In genomic region chr19:23917856-23918255, GRCh38 we compare ENCODE assay signal across 19 cellular contexts. TPM values are rescaled to one million over a fixed set of nuclear protein-coding genes. Genes with fewer than 3 reads are reported as not detected.
A peak's percentile ranks its signal among the peaks of the same experiment; 100 is the strongest.
DNase-seq lines count a peak whose midpoint lies in the region; ATAC-seq and TF ChIP-seq lines count a peak whose summit lies in the region.
"Had no signal": no experiment of that assay in that cellular context is flagged by ENCODE, and none has a peak within 500 bp of the region (broad histone marks: within the 10 kb centered on the region; RNA-seq: fewer than 3 reads in every experiment).

No MANE protein-coding gene starts in this region.

- intact Hi-C loops in activated CD8-positive, alpha-beta T cell treated with anti-CD3 and anti-CD28 coated beads for 36 hours (cut with micrococcal nuclease), result no loop called here
- intact Hi-C loops in MCF 10A (cut with micrococcal nuclease), result no loop called here
- intact Hi-C loops in lower lobe of right lung (cut with DNase I), result no loop called here

- peaks cover 8% of the 10 kb centered on the region for H3K4me1 ChIP-seq in lower lobe of right lung
- H3K4me1 ChIP-seq: SJCRH30 had no signal

- H3K36me3 ChIP-seq in lower lobe of right lung, result no peaks in the 10 kb centered on the region

- no peak overlapping the region for H3K4me3 Mint-ChIP-seq in activated CD8-positive, alpha-beta T cell treated with anti-CD3 and anti-CD28 coated beads for 36 hours
- H3K4me3 Mint-ChIP-seq in activated CD8-positive, alpha-beta T cell treated with anti-CD3 and anti-CD28 coated beads, Interleukin-2, amount 10 ng/mL, durations not matched to agents 7 days and 5 days, result no peak overlapping the region
- H3K4me3 Mint-ChIP-seq in MCF 10A (ENCODE audit: unreplicated experiment), result no peak overlapping the region
- H3K4me3 Mint-ChIP-seq: natural killer cell treated with Interleukin-12 subunit alpha and Interleukin-12 subunit beta and Interleukin-15 and Interleukin-18, amount 100 ng/mL, for 72 hours; stimulated activated memory B cell treated with anti-CD40 and anti-IgM and Interleukin-4, amounts not matched to agents 10 μg/mL and 1 μg/mL and 100 μg/mL, for 72 hours had no signal

- BruUV-seq in MCF 10A (replicated peaks; lab: Mats Ljungman, UMichigan), result no TSS peak

- CTCF ChIA-PET in activated CD8-positive, alpha-beta T cell treated with anti-CD3 and anti-CD28 coated beads for 36 hours (lab: Charles Lee), result no interaction called here
- CTCF ChIA-PET in activated CD8-positive, alpha-beta T cell treated with anti-CD3 and anti-CD28 coated beads, Interleukin-2, amount 10 ng/mL, durations not matched to agents 7 days and 5 days (lab: Charles Lee), result no interaction called here
- CTCF ChIA-PET in MCF 10A (lab: Yijun Ruan, JAX), result interaction anchor here (0.6 kb wide), 1 partner anchor 219 kb away, joined by 3 read pairs; no protein-coding TSS in a partner anchor

- no peaks in the 10 kb centered on the region for H3K9me3 ChIP-seq in lower lobe of right lung

- DNase-seq in activated CD8-positive, alpha-beta T cell treated with anti-CD3 and anti-CD28 coated beads for 36 hours, result no peak
- no peak for DNase-seq in activated CD8-positive, alpha-beta T cell treated with anti-CD3 and anti-CD28 coated beads, Interleukin-2, amount 10 ng/mL, durations not matched to agents 7 days and 5 days
- DNase-seq in MCF 10A (ENCODE audit: unreplicated experiment), result no peak
- DNase-seq in lower lobe of right lung, result peak; percentile 43
- peak; percentile 77 for DNase-seq in ureter (ENCODE audit: low spot score)
- DNase-seq in activated naive CD4-positive, alpha-beta T cell (lab: John Stamatoyannopoulos, UW), result no peak
- no peak for DNase-seq in GM03348 (ENCODE audit: low spot score)
- DNase-seq: activated CD4-positive, alpha-beta T cell treated with anti-CD3 and anti-CD28 coated beads for 4 hours; activated CD8-positive, alpha-beta memory T cell treated with anti-CD3 and anti-CD28 coated beads, Interleukin-2, amount 50 U/mL, for 48 hours; C1 segment of cervical spinal cord; foreskin melanocyte; Kasumi-1; NCI-H1436; NCI-H446 treated with DMSO at 0.1 percent for 48 hours; SJCRH30 had no signal

- no peak overlapping the region for H3K4me3 ChIP-seq in lower lobe of right lung
- H3K4me3 ChIP-seq: coronary artery, SJCRH30 had no signal

- POLR2A ChIA-PET in activated CD8-positive, alpha-beta T cell treated with anti-CD3 and anti-CD28 coated beads for 36 hours (lab: Charles Lee), result no interaction called here
- POLR2A ChIA-PET in activated CD8-positive, alpha-beta T cell treated with anti-CD3 and anti-CD28 coated beads, Interleukin-2, amount 10 ng/mL, durations not matched to agents 7 days and 5 days (lab: Charles Lee), result interaction anchor here (1.8 kb wide), 1 partner anchor 160 kb away, joined by 5 read pairs; the partner anchor contains the start of gene ZNF681
- POLR2A ChIA-PET in MCF 10A (lab: Yijun Ruan, JAX), result no interaction called here

- no peaks in the 10 kb centered on the region for H3K27me3 ChIP-seq in lower lobe of right lung (ENCODE audit: low read depth)
- H3K27me3 ChIP-seq: SJCRH30 had no signal

- peaks cover 5% of the 10 kb centered on the region for H3K9me3 Mint-ChIP-seq in activated CD8-positive, alpha-beta T cell treated with anti-CD3 and anti-CD28 coated beads for 36 hours
- H3K9me3 Mint-ChIP-seq in activated CD8-positive, alpha-beta T cell treated with anti-CD3 and anti-CD28 coated beads, Interleukin-2, amount 10 ng/mL, durations not matched to agents 7 days and 5 days (ENCODE audit: insufficient read depth), result peaks cover 36% of the 10 kb centered on the region
- peaks cover 7% of the 10 kb centered on the region for H3K9me3 Mint-ChIP-seq in MCF 10A (ENCODE audit: unreplicated experiment)
- H3K9me3 Mint-ChIP-seq: natural killer cell treated with Interleukin-12 subunit alpha and Interleukin-12 subunit beta and Interleukin-15 and Interleukin-18, amount 100 ng/mL, for 72 hours; stimulated activated memory B cell treated with anti-CD40 and anti-IgM and Interleukin-4, amounts not matched to agents 10 μg/mL and 1 μg/mL and 100 μg/mL, for 72 hours had no signal

- no peaks in the 10 kb centered on the region for H3K27me3 Mint-ChIP-seq in activated CD8-positive, alpha-beta T cell treated with anti-CD3 and anti-CD28 coated beads for 36 hours
- no peaks in the 10 kb centered on the region for H3K27me3 Mint-ChIP-seq in activated CD8-positive, alpha-beta T cell treated with anti-CD3 and anti-CD28 coated beads, Interleukin-2, amount 10 ng/mL, durations not matched to agents 7 days and 5 days (ENCODE audit: low read depth)
- no peaks in the 10 kb centered on the region for H3K27me3 Mint-ChIP-seq in MCF 10A (ENCODE audit: insufficient read depth, unreplicated experiment)
- H3K27me3 Mint-ChIP-seq: natural killer cell treated with Interleukin-12 subunit alpha and Interleukin-12 subunit beta and Interleukin-15 and Interleukin-18, amount 100 ng/mL, for 72 hours; stimulated activated memory B cell treated with anti-CD40 and anti-IgM and Interleukin-4, amounts not matched to agents 10 μg/mL and 1 μg/mL and 100 μg/mL, for 72 hours had no signal

- H3K27ac ChIP-seq in lower lobe of right lung, result peak overlapping the region; percentile 65
- H3K27ac ChIP-seq: coronary artery, SJCRH30 had no signal

- no peak for TF ChIP-seq CTCF in activated CD8-positive, alpha-beta T cell treated with anti-CD3 and anti-CD28 coated beads for 36 hours (IDR thresholded peaks at IDR 0.05)
- TF ChIP-seq CTCF in MCF 10A (IDR thresholded peaks at IDR 0.05; ENCODE audit: unreplicated experiment) (no peak), lower lobe of right lung (IDR thresholded peaks at IDR 0.05) (no peak)

- peaks cover 54% of the 10 kb centered on the region for H3K36me3 Mint-ChIP-seq in activated CD8-positive, alpha-beta T cell treated with anti-CD3 and anti-CD28 coated beads for 36 hours (ENCODE audit: low read depth)
- peaks cover 82% of the 10 kb centered on the region for H3K36me3 Mint-ChIP-seq in activated CD8-positive, alpha-beta T cell treated with anti-CD3 and anti-CD28 coated beads, Interleukin-2, amount 10 ng/mL, durations not matched to agents 7 days and 5 days (ENCODE audit: low read depth)
- H3K36me3 Mint-ChIP-seq in MCF 10A (ENCODE audit: insufficient read depth, unreplicated experiment), result peaks cover 6% of the 10 kb centered on the region

- peak overlapping the region; percentile 8 for H3K27ac Mint-ChIP-seq in activated CD8-positive, alpha-beta T cell treated with anti-CD3 and anti-CD28 coated beads for 36 hours
- no peak overlapping the region for H3K27ac Mint-ChIP-seq in activated CD8-positive, alpha-beta T cell treated with anti-CD3 and anti-CD28 coated beads, Interleukin-2, amount 10 ng/mL, durations not matched to agents 7 days and 5 days
- peak overlapping the region; percentile 37 for H3K27ac Mint-ChIP-seq in MCF 10A (ENCODE audit: low read depth, unreplicated experiment)
- H3K27ac Mint-ChIP-seq: stimulated activated memory B cell treated with anti-CD40 and anti-IgM and Interleukin-4, amounts not matched to agents 10 μg/mL and 1 μg/mL and 100 μg/mL, for 72 hours had no signal

- ATAC-seq in activated CD8-positive, alpha-beta T cell treated with anti-CD3 and anti-CD28 coated beads for 36 hours, result no peak
- no peak for ATAC-seq in activated CD8-positive, alpha-beta T cell treated with anti-CD3 and anti-CD28 coated beads, Interleukin-2, amount 10 ng/mL, durations not matched to agents 7 days and 5 days
- ATAC-seq in lower lobe of right lung, result peak; percentile 90 to 91
- no peak for ATAC-seq in GM19328 (IDR thresholded peaks at IDR 0.05; ENCODE audit: unreplicated experiment)
- ATAC-seq: natural killer cell treated with Interleukin-12 subunit alpha and Interleukin-12 subunit beta and Interleukin-15 and Interleukin-18, amount 100 ng/mL, for 72 hours; stimulated activated memory B cell treated with anti-CD40 and anti-IgM and Interleukin-4, amounts not matched to agents 10 μg/mL and 1 μg/mL and 100 μg/mL, for 72 hours had no signal

- H3K4me1 Mint-ChIP-seq in activated CD8-positive, alpha-beta T cell treated with anti-CD3 and anti-CD28 coated beads for 36 hours (ENCODE audit: low read depth), result peaks cover 22% of the 10 kb centered on the region
- peaks cover 24% of the 10 kb centered on the region for H3K4me1 Mint-ChIP-seq in activated CD8-positive, alpha-beta T cell treated with anti-CD3 and anti-CD28 coated beads, Interleukin-2, amount 10 ng/mL, durations not matched to agents 7 days and 5 days (ENCODE audit: low read depth)
- H3K4me1 Mint-ChIP-seq in MCF 10A (ENCODE audit: insufficient read depth, unreplicated experiment), result no peaks in the 10 kb centered on the region

RNA-seq across cellular contexts. Expression of gene ZNF726, which starts 3.2 kb away (rescaled TPM):
- total RNA-seq in activated CD8-positive, alpha-beta T cell treated with anti-CD3 and anti-CD28 coated beads for 36 hours, result 10 to 100 TPM; 19.1 to 20.7 TPM
- total RNA-seq in activated CD8-positive, alpha-beta T cell treated with anti-CD3 and anti-CD28 coated beads, Interleukin-2, amount 10 ng/mL, durations not matched to agents 7 days and 5 days, result 10 to 100 TPM; 16.6 to 16.7 TPM
- total RNA-seq in MCF 10A (2022) (0.79 and 1.0 TPM in 2 replicates), lower lobe of right lung (3.2 TPM), ureter (14.3 TPM)

Comparison
In these comparisons a context has a peak if more than half of its experiments do, and no peak if none do; other contexts are left out.
1. ATAC-seq: peak in lower lobe of right lung (2 of 2); none in activated CD8-positive, alpha-beta T cell treated with anti-CD3 and anti-CD28 coated beads for 36 hours (single experiment), activated CD8-positive, alpha-beta T cell treated with anti-CD3 and anti-CD28 coated beads, Interleukin-2, amount 10 ng/mL, durations not matched to agents 7 days and 5 days (single experiment) and GM19328 (single experiment).
2. DNase-seq: peak in lower lobe of right lung (single experiment) and ureter (single experiment); none in activated CD8-positive, alpha-beta T cell treated with anti-CD3 and anti-CD28 coated beads for 36 hours (single experiment), activated CD8-positive, alpha-beta T cell treated with anti-CD3 and anti-CD28 coated beads, Interleukin-2, amount 10 ng/mL, durations not matched to agents 7 days and 5 days (single experiment), MCF 10A (single experiment), activated naive CD4-positive, alpha-beta T cell (0 of 4) and GM03348 (single experiment).